Comparison of ENCODE assay signal across 29 cellular contexts in genomic region chr7:117896339-117896738, GRCh38. TPM values are rescaled to one million over a fixed set of nuclear protein-coding genes. Genes with fewer than 3 reads are reported as not detected.
DNase-seq lines count a peak whose midpoint lies in the region; ATAC-seq and TF ChIP-seq lines count a peak whose summit lies in the region.
"Had no signal": no experiment of that assay in that cellular context is flagged by ENCODE, and none has a peak within 500 bp of the region (broad histone marks: within the 10 kb centered on the region; RNA-seq: fewer than 3 reads in every experiment).

No MANE protein-coding gene starts in this region.

- H3K9me3 ChIP-seq in CD4-positive, alpha-beta memory T cell (ENCODE audit: control insufficient read depth in 1 of 2, low read length in 2 of 2), result no peaks in the 10 kb centered on the region
- H3K9me3 ChIP-seq: Peyer's patch had no signal

- no peaks in the 10 kb centered on the region for H3K27me3 Mint-ChIP-seq in activated naive CD8-positive, alpha-beta T cell treated with anti-CD3 and anti-CD28 coated beads for 36 hours
- peaks cover 0 to 3% of the 10 kb centered on the region in 2 donors for H3K27me3 Mint-ChIP-seq in CD4-positive, alpha-beta memory T cell
- H3K27me3 Mint-ChIP-seq: CD8-positive, alpha-beta memory T cell; IgD-negative memory B cell had no signal

- H3K36me3 Mint-ChIP-seq in activated naive CD8-positive, alpha-beta T cell treated with anti-CD3 and anti-CD28 coated beads for 36 hours, result no peaks in the 10 kb centered on the region
- no peaks in the 10 kb centered on the region for H3K36me3 Mint-ChIP-seq in CD4-positive, alpha-beta memory T cell
- H3K36me3 Mint-ChIP-seq: CD8-positive, alpha-beta memory T cell; IgD-negative memory B cell had no signal

- intact Hi-C loops in CD4-positive, alpha-beta memory T cell (cut with micrococcal nuclease), result no loop called here

- CTCF ChIA-PET in CD4-positive, alpha-beta memory T cell (lab: Charles Lee; ENCODE audit: partially characterized antibody), result no interaction called here

- H3K27ac Mint-ChIP-seq in activated naive CD8-positive, alpha-beta T cell treated with anti-CD3 and anti-CD28 coated beads for 36 hours, result no peak overlapping the region
- H3K27ac Mint-ChIP-seq in CD4-positive, alpha-beta memory T cell, result no peak overlapping the region
- H3K27ac Mint-ChIP-seq: B cell; CD8-positive, alpha-beta memory T cell; IgD-negative memory B cell had no signal

- DNase-seq in DMS153 (lab: John Stamatoyannopoulos, UW), result peak; percentile 2
- DNase-seq in DMS153 treated with DMSO at 0.1 percent for 48 hours (lab: John Stamatoyannopoulos, UW; ENCODE audit: unreplicated experiment), result no peak
- DNase-seq in DMS53 (lab: John Stamatoyannopoulos, UW), result peak; percentile 39
- peak; percentile 17 for DNase-seq in NCI-H345 treated with DMSO at 0.1 percent for 48 hours (lab: John Stamatoyannopoulos, UW; ENCODE audit: unreplicated experiment)
- peak; percentile 56 for DNase-seq in epithelial cell of esophagus (ENCODE audit: low read depth)
- DNase-seq in activated naive CD8-positive, alpha-beta T cell treated with anti-CD3 and anti-CD28 coated beads for 36 hours, result no peak
- no peak for DNase-seq in CD4-positive, alpha-beta memory T cell
- DNase-seq: CD8-positive, alpha-beta memory T cell; DMS 273 treated with DMSO at 0.1 percent for 48 hours; EL; GDM1; HCEC 1CT; MM.1S; NCI-H1417 treated with DMSO at 0.1 percent for 48 hours; NCI-H1694 treated with DMSO at 0.1 percent for 48 hours; NCI-H524; Peyer's patch; SIG-M5 had no signal

- no peak overlapping the region for H3K4me3 Mint-ChIP-seq in activated naive CD8-positive, alpha-beta T cell treated with anti-CD3 and anti-CD28 coated beads for 36 hours
- H3K4me3 Mint-ChIP-seq in CD4-positive, alpha-beta memory T cell, result no peak overlapping the region
- H3K4me3 Mint-ChIP-seq: B cell; CD8-positive, alpha-beta memory T cell; IgD-negative memory B cell had no signal

- no peak for ATAC-seq in HG03108 (IDR thresholded peaks at IDR 0.05; ENCODE audit: unreplicated experiment)
- ATAC-seq: GM12878 had no signal

- POLR2A ChIA-PET in CD4-positive, alpha-beta memory T cell (lab: Charles Lee; ENCODE audit: partially characterized antibody), result no interaction called here

- H3K36me3 ChIP-seq in CD4-positive, alpha-beta memory T cell (ENCODE audit: insufficient read depth, low read length), result no peaks in the 10 kb centered on the region
- H3K36me3 ChIP-seq: Peyer's patch had no signal

- no peaks in the 10 kb centered on the region for H3K4me1 ChIP-seq in CD4-positive, alpha-beta memory T cell (ENCODE audit: insufficient read depth, low read length)
- H3K4me1 ChIP-seq: Peyer's patch had no signal

- H3K9me3 Mint-ChIP-seq in activated naive CD8-positive, alpha-beta T cell treated with anti-CD3 and anti-CD28 coated beads for 36 hours, result peaks cover 2% of the 10 kb centered on the region
- H3K9me3 Mint-ChIP-seq in CD4-positive, alpha-beta memory T cell, result peaks cover 0 to 5% (median 0%) of the 10 kb centered on the region in 8 donors

- H3K4me1 Mint-ChIP-seq in activated naive CD8-positive, alpha-beta T cell treated with anti-CD3 and anti-CD28 coated beads for 36 hours, result no peaks in the 10 kb centered on the region
- H3K4me1 Mint-ChIP-seq in CD4-positive, alpha-beta memory T cell, result no peaks in the 10 kb centered on the region
- H3K4me1 Mint-ChIP-seq: B cell; CD8-positive, alpha-beta memory T cell; IgD-negative memory B cell had no signal

- H3K27me3 ChIP-seq in CD4-positive, alpha-beta memory T cell (ENCODE audit: insufficient read depth, low read length), result no peaks in the 10 kb centered on the region
- H3K27me3 ChIP-seq: Peyer's patch had no signal

- H3K4me3 ChIP-seq in epithelial cell of esophagus (ENCODE audit: low read length), result no peak overlapping the region
- H3K4me3 ChIP-seq in CD4-positive, alpha-beta memory T cell (ENCODE audit: low read length in 2 of 2), result no peak overlapping the region
- H3K4me3 ChIP-seq: GM12878, Peyer's patch, SK-N-MC had no signal

- no peak overlapping the region for H3K27ac ChIP-seq in CD4-positive, alpha-beta memory T cell (ENCODE audit: low read depth, low read length)
- H3K27ac ChIP-seq: 22Rv1, C4-2B, HL-60, KMS-11, Peyer's patch, SK-N-MC had no signal

- TF ChIP-seq CTCF in epithelial cell of esophagus (IDR thresholded peaks at IDR 0.05; ENCODE audit: insufficient read depth, low read depth, low read length, missing control alignments), result no peak

RNA-seq across cellular contexts. Expression of gene CTTNBP2, which starts 23.1 kb away (rescaled TPM):
- not detected for total RNA-seq in activated naive CD8-positive, alpha-beta T cell treated with anti-CD3 and anti-CD28 coated beads for 36 hours
- total RNA-seq in CD4-positive, alpha-beta memory T cell, result not detected
- not detected for polyA plus RNA-seq in CD4-positive, alpha-beta memory T cell
- total RNA-seq: CD8-positive, alpha-beta memory T cell; GM12878; OCI-LY7; T-helper 1 cell treated with Interleukin-12 subunit alpha and Interleukin-12 subunit beta and Interleukin-4 antibody, amounts not matched to agents 30 ng/mL and 1 ng/mL, for 36 hours had no signal
- polyA plus RNA-seq: CD8-positive, alpha-beta memory T cell; IgD-negative memory B cell had no signal

Comparison
In these comparisons a context has a peak if more than half of its experiments do, and no peak if none do; other contexts are left out.
1. DNase-seq: peak in DMS153 (single experiment), DMS53 (single experiment), NCI-H345 treated with DMSO at 0.1 percent for 48 hours (single experiment) and epithelial cell of esophagus (single experiment); none in DMS153 treated with DMSO at 0.1 percent for 48 hours (single experiment), activated naive CD8-positive, alpha-beta T cell treated with anti-CD3 and anti-CD28 coated beads for 36 hours (single experiment) and CD4-positive, alpha-beta memory T cell (0 of 5).